Comparison of ENCODE assay signal across 1 cellular context in genomic region chr1:86419277-86419903, GRCh38.
TF ChIP-seq lines count a peak whose summit lies in the region.

No MANE protein-coding gene starts in this region.

TF ChIP-seq in K562, 482 proteins besides CTCF, POLR2A, EP300 and RAD21:
- 0 out of 2 replicates have a peak, but pooled peaks have one; percentile 8 for TF ChIP-seq SOX6 (IDR thresholded peaks at IDR 0.05)
- no peak for TF ChIP-seq ZNF408 (CRISPR knock-in tag; IDR thresholded peaks at IDR 0.05; ENCODE audit: low read depth)
- peak; percentile 45; the same call in 1 of the 2 replicates for TF ChIP-seq ARID2 (IDR thresholded peaks at IDR 0.05)
- TF ChIP-seq ZFP30 (CRISPR knock-in tag; IDR thresholded peaks at IDR 0.05; ENCODE audit: borderline replicate concordance), result no peak
- TF ChIP-seq DEAF1 (CRISPR knock-in tag; IDR thresholded peaks at IDR 0.05), result peak; percentile 65
- TF ChIP-seq RCOR1 (IDR thresholded peaks at IDR 0.05; ENCODE audit: borderline replicate concordance in 1 of 2, low read depth in 2 of 2, low read length in 2 of 2), result no peak
- TF ChIP-seq RB1 (IDR thresholded peaks at IDR 0.05; ENCODE audit: low read depth), result 0 out of 2 replicates have a peak, but pooled peaks have one; percentile 26
- no peak for TF ChIP-seq NFIX (CRISPR knock-in tag; IDR thresholded peaks at IDR 0.05; ENCODE audit: low read depth)
- TF ChIP-seq ZNF717 (CRISPR knock-in tag; IDR thresholded peaks at IDR 0.05), result no peak
- no peak for TF ChIP-seq ZNF354B (CRISPR knock-in tag; IDR thresholded peaks at IDR 0.05)
- no peak for TF ChIP-seq TEAD1 (CRISPR knock-in tag; IDR thresholded peaks at IDR 0.05)
- no peak for TF ChIP-seq HMGN3 (IDR thresholded peaks at IDR 0.05; ENCODE audit: borderline replicate concordance, extremely low read depth, insufficient read length, low read depth, low read length)
- no peak for TF ChIP-seq ZNF24 (IDR thresholded peaks at IDR 0.05)
- TF ChIP-seq NR2F6 (CRISPR knock-in tag; IDR thresholded peaks at IDR 0.05), result no peak
- peak; percentile 72 for TF ChIP-seq SMC3 (conservative IDR thresholded peaks at IDR 0.05; ENCODE audit: insufficient read depth, low read depth, low read length)
- no peak for TF ChIP-seq CC2D1A (IDR thresholded peaks at IDR 0.05)
- 0 out of 2 replicates have a peak, but pooled peaks have one; percentile 28 for TF ChIP-seq ETV1 (tag; conservative IDR thresholded peaks at IDR 0.05; ENCODE audit: low read depth)
- no peak for TF ChIP-seq PCBP2 (IDR thresholded peaks at IDR 0.05; ENCODE audit: low read depth, low read length, poor library complexity, severe bottlenecking)
- no peak for TF ChIP-seq SRSF9 (IDR thresholded peaks at IDR 0.05; ENCODE audit: borderline replicate concordance, low read depth, low read length)
- TF ChIP-seq ZNF324 (CRISPR knock-in tag; IDR thresholded peaks at IDR 0.05), result no peak
- TF ChIP-seq PML (IDR thresholded peaks at IDR 0.05; ENCODE audit: low read length), result no peak
